In genomic region chr14:89304972-89305703, GRCh38 we compare ENCODE assay signal across 8 cellular contexts.
DNase-seq lines count a peak whose midpoint lies in the region; ATAC-seq and TF ChIP-seq lines count a peak whose summit lies in the region.

No MANE protein-coding gene starts in this region.

- ATAC-seq in GM18873 (IDR thresholded peaks at IDR 0.05; ENCODE audit: low FRiP score, unreplicated experiment) (peak; percentile 37), HG03103 (IDR thresholded peaks at IDR 0.05; ENCODE audit: low read depth, unreplicated experiment) (peak; percentile 35)

- H3K27ac ChIP-seq in C4-2B (peak overlapping the region; percentile 12; the same call in 1 of the 2 replicates), SK-N-MC (peak overlapping the region; percentile 81)

- peak overlapping the region; percentile 52 for H3K4me3 ChIP-seq in SK-N-MC
- no peak overlapping the region for H3K4me3 ChIP-seq in retinal pigment epithelial cell (ENCODE audit: low read length)

- TF ChIP-seq CTCF in C4-2B (conservative IDR thresholded peaks at IDR 0.05), result no peak
- TF ChIP-seq CTCF in retinal pigment epithelial cell (conservative IDR thresholded peaks at IDR 0.05; ENCODE audit: low read depth, low read length), result no peak

- no peak overlapping the region for H3K9ac ChIP-seq in SK-N-MC (ENCODE audit: insufficient read length)

- no peaks in the 10 kb centered on the region for H3K9me3 ChIP-seq in SK-N-MC (ENCODE audit: low read depth, low read length)

- peak; percentile 28 for DNase-seq in SK-N-MC (ENCODE audit: low read depth, low spot score)
- DNase-seq in fibroblast of peridontal ligament (ENCODE audit: extremely low read depth), result peak; percentile 80
- peak; percentile 63 for DNase-seq in retinal pigment epithelial cell (ENCODE audit: low read depth)
- no peak for DNase-seq in HUDEP-2 (lab: John Stamatoyannopoulos, UW; ENCODE audit: unreplicated experiment in 76 of 76)
- DNase-seq in SK-N-DZ (ENCODE audit: low spot score), result no peak

- H3K36me3 ChIP-seq in SK-N-MC (ENCODE audit: insufficient read depth, low read length), result no peaks in the 10 kb centered on the region

Comparison
In these comparisons a context has a peak if more than half of its experiments do, and no peak if none do; other contexts are left out.
1. DNase-seq: peak in SK-N-MC (single experiment), fibroblast of peridontal ligament (single experiment) and retinal pigment epithelial cell (single experiment); none in HUDEP-2 (0 of 76) and SK-N-DZ (single experiment).